Comparison of ENCODE assay signal across 25 cellular contexts in the genomic region with DNA sequence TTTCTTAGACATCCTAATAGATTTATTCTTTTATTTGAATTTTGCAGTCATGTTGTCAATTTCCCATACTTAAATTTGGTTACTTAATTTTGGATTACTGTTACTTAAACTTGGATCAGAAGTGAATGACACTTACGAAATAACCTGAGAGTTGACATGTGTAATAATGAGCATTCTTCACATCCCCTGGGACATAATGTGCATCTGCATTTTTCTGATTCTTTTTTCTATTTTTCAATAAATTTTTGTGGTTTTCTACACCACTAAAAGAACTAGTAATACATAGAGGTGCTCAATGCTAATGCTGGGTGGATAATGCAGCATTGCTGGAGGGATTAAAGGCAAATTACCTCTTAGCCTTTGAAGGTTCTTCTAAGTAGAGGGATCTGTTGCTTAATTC. TPM values are rescaled to one million over a fixed set of nuclear protein-coding genes. Genes with fewer than 3 reads are reported as not detected.
DNase-seq lines count a peak whose midpoint lies in the region; TF ChIP-seq lines count a peak whose summit lies in the region.
"Had no signal": no experiment of that assay in that cellular context is flagged by ENCODE, and none has a peak within 500 bp of the region (broad histone marks: within the 10 kb centered on the region; RNA-seq: fewer than 3 reads in every experiment).

No MANE protein-coding gene starts in this region.

- H3K4me1 ChIP-seq in PC-9 (replicated peaks; ENCODE audit: insufficient read depth) = no peaks in the 10 kb centered on the region
- H3K4me1 ChIP-seq: BE2C, HAP-1 had no signal

- H3K4me2 ChIP-seq in PC-9 = no peak overlapping the region
- H3K4me2 ChIP-seq: GM23338, SK-N-SH had no signal

- CTCF ChIA-PET in PC-9 (lab: Charles Lee) = no interaction called here

- no peaks in the 10 kb centered on the region for H3K79me2 ChIP-seq in PC-9 (ENCODE audit: low read depth)

- H3F3A ChIP-seq in PC-9 (ENCODE audit: insufficient read depth, low read depth) = no peaks in the 10 kb centered on the region

- no peak overlapping the region for H3K27ac ChIP-seq in PC-9

- BruUV-seq in PC-9 (replicated peaks; lab: Mats Ljungman, UMichigan) = no TSS peak

- intact Hi-C loops in PC-9 (cut with micrococcal nuclease; ENCODE audit: unreplicated experiment) = no loop called here

- 0 out of 2 replicates have a peak, but pooled peaks cover 4% of the 10 kb centered on the region for H3K9me3 ChIP-seq in PC-9 (ENCODE audit: insufficient read depth, low read depth)
- H3K9me3 ChIP-seq: BE2C, HAP-1, SK-N-SH had no signal

- H4K20me1 ChIP-seq in PC-9 (ENCODE audit: insufficient read depth) = no peaks in the 10 kb centered on the region

- no peak for TF ChIP-seq CTCF in choroid plexus epithelial cell (conservative IDR thresholded peaks at IDR 0.05; ENCODE audit: low read depth, low read length)
- no peak for TF ChIP-seq CTCF in PC-9 (conservative IDR thresholded peaks at IDR 0.05)

- no peak overlapping the region for H2AFZ ChIP-seq in PC-9
- H2AFZ ChIP-seq: GM23338 had no signal

- no peaks in the 10 kb centered on the region; the same call in 1 of the 2 replicates for H3K9me2 ChIP-seq in PC-9 (ENCODE audit: insufficient read depth)
- H3K9me2 ChIP-seq: SK-N-SH had no signal

- DNase-seq in EH (ENCODE audit: low read depth) = peak; percentile 2
- peak; percentile 3 for DNase-seq in GM04503 (ENCODE audit: low read depth)
- peak; percentile 65 for DNase-seq in choroid plexus epithelial cell (ENCODE audit: low read depth)
- no peak for DNase-seq in GM19238 (ENCODE audit: insufficient read length, low spot score)
- DNase-seq in NCI-H1105 (lab: John Stamatoyannopoulos, UW) = no peak
- no peak for DNase-seq in inferior parietal cortex (ENCODE audit: extremely low spot score)
- no peak for DNase-seq in PC-9
- DNase-seq: BE2C, DMS53, GF-D8, HFFc6, KBM-7, MM.1S, NCI-H1048, NCI-H1417 treated with DMSO at 0.1 percent for 48 hours, NCI-H1694 treated with DMSO at 0.1 percent for 48 hours, NCI-H2081, NCI-H226, NCI-H510A treated with DMSO at 0.1 percent for 48 hours, SK-N-SH, SW 1271 had no signal

- H3K27me3 ChIP-seq in PC-9 (ENCODE audit: insufficient read depth, low read depth) = no peaks in the 10 kb centered on the region
- H3K27me3 ChIP-seq: BE2C had no signal

- no peak overlapping the region for H3K4me3 ChIP-seq in choroid plexus epithelial cell (ENCODE audit: low read depth, low read length)
- no peak overlapping the region for H3K4me3 ChIP-seq in PC-9
- H3K4me3 ChIP-seq: GM23338, HAP-1 had no signal

- POLR2A ChIA-PET in PC-9 (lab: Charles Lee; ENCODE audit: unreplicated experiment) = no interaction called here

- H3K36me3 ChIP-seq in PC-9 (ENCODE audit: low read depth) = no peaks in the 10 kb centered on the region
- H3K36me3 ChIP-seq: BE2C, HAP-1 had no signal

RNA-seq across cellular contexts. Expression of a gene that starts 24.8 kb away (rescaled TPM):
- not detected in 2 replicates for total RNA-seq in PC-9 (2021)
- total RNA-seq: A673, Daoy, GM23338, HFFc6 had no signal

Comparison
In these comparisons a context has a peak if more than half of its experiments do, and no peak if none do; other contexts are left out.
1. DNase-seq: peak in EH (single experiment), GM04503 (single experiment) and choroid plexus epithelial cell (single experiment); none in GM19238 (single experiment), NCI-H1105 (single experiment), inferior parietal cortex (single experiment) and PC-9 (0 of 2).